1 cellular context compared by ENCODE assay signal in genomic region chr3:172853911-172854648, GRCh38.
TF ChIP-seq lines count a peak whose summit lies in the region.

No MANE protein-coding gene starts in this region.

TF ChIP-seq in GM23338, 12 proteins besides CTCF, POLR2A, EP300 and RAD21 (continued from another document):
- TF ChIP-seq ZNF462 (CRISPR knock-in tag; IDR thresholded peaks at IDR 0.05) (peak; percentile 60), POLR2AphosphoS5 (IDR thresholded peaks at IDR 0.05; ENCODE audit: low read depth) (peak; percentile 50; the same call in 1 of the 2 replicates), ETS1 (IDR thresholded peaks at IDR 0.05) (no peak), JUNB (IDR thresholded peaks at IDR 0.05; ENCODE audit: unreplicated experiment) (no peak), NANOG (IDR thresholded peaks at IDR 0.05; ENCODE audit: borderline replicate concordance) (peak; percentile 82), ZNF331 (CRISPR knock-in tag; IDR thresholded peaks at IDR 0.05; ENCODE audit: low read depth) (no peak), REST (IDR thresholded peaks at IDR 0.05; ENCODE audit: unreplicated experiment) (no peak), EZH2phosphoT487 (IDR thresholded peaks at IDR 0.05; ENCODE audit: unreplicated experiment) (no peak)
